ENCODE assay signal across 20 cellular contexts in genomic region chr1:94549706-94550105, GRCh38. TPM values are rescaled to one million over a fixed set of nuclear protein-coding genes. Genes with fewer than 3 reads are reported as not detected.
DNase-seq lines count a peak whose midpoint lies in the region; FAIRE-seq and TF ChIP-seq lines count a peak whose summit lies in the region.
"Had no signal": no experiment of that assay in that cellular context is flagged by ENCODE, and none has a peak within 500 bp of the region (broad histone marks: within the 10 kb centered on the region; RNA-seq: fewer than 3 reads in every experiment).

No MANE protein-coding gene starts in this region.

- H3K4ac ChIP-seq in trophoblast cell (ENCODE audit: low read depth, low read length), result no peak overlapping the region

- H3K27ac Mint-ChIP-seq in Caco-2 (ENCODE audit: unreplicated experiment), result peak overlapping the region; percentile 70
- H3K27ac Mint-ChIP-seq: CD4-positive, alpha-beta T cell had no signal

- no peak overlapping the region for H3K4me3 Mint-ChIP-seq in Caco-2 (ENCODE audit: unreplicated experiment)
- H3K4me3 Mint-ChIP-seq: CD4-positive, alpha-beta T cell had no signal

- H3K4me1 ChIP-seq in Caco-2 (peaks cover 44% of the 10 kb centered on the region), trophoblast cell (ENCODE audit: control insufficient read depth in 1 of 2, insufficient read depth in 2 of 2, low read length in 2 of 2) (peaks cover 24 to 25% of the 10 kb centered on the region in 2 experiments)

- CTCF ChIA-PET in Caco-2 (lab: Charles Lee), result no interaction called here

- H3K27me3 ChIP-seq in Caco-2 (replicated peaks; ENCODE audit: control insufficient read depth, insufficient read depth, low read length), result no peaks in the 10 kb centered on the region
- H3K27me3 ChIP-seq in bronchial epithelial cell (ENCODE audit: control insufficient read depth, insufficient read depth, low read length), result no peaks in the 10 kb centered on the region
- no peaks in the 10 kb centered on the region for H3K27me3 ChIP-seq in trophoblast cell (ENCODE audit: insufficient read depth, low read length)

- H2BK5ac ChIP-seq in trophoblast cell (ENCODE audit: low read depth, low read length, poor library complexity), result no peak overlapping the region

- H2BK12ac ChIP-seq in trophoblast cell (ENCODE audit: low read length), result peak overlapping the region; percentile 91

- H4K12ac ChIP-seq in trophoblast cell (ENCODE audit: low read depth, low read length), result no peak overlapping the region

- peak overlapping the region; percentile 11 for H3K14ac ChIP-seq in trophoblast cell (ENCODE audit: low read length)

- H4K8ac ChIP-seq in trophoblast cell (ENCODE audit: low read depth, low read length), result peak overlapping the region; percentile 29

- no peaks in the 10 kb centered on the region for H3K36me3 Mint-ChIP-seq in Caco-2 (ENCODE audit: insufficient read depth, unreplicated experiment)

- H3K36me3 ChIP-seq in Caco-2 (ENCODE audit: control insufficient read depth, insufficient read depth, low read length), result no peaks in the 10 kb centered on the region
- H3K36me3 ChIP-seq in bronchial epithelial cell (ENCODE audit: control insufficient read depth, insufficient read depth, low read length), result no peaks in the 10 kb centered on the region
- no peaks in the 10 kb centered on the region for H3K36me3 ChIP-seq in trophoblast cell (ENCODE audit: control insufficient read depth in 1 of 2, insufficient read depth in 2 of 2, low read length in 2 of 2)
- H3K36me3 ChIP-seq: HAP-1 had no signal

- peak overlapping the region; percentile 53 for H2BK120ac ChIP-seq in trophoblast cell (ENCODE audit: insufficient read depth, low read length, poor library complexity)

- H3K9me3 Mint-ChIP-seq in Caco-2 (ENCODE audit: unreplicated experiment), result no peaks in the 10 kb centered on the region
- H3K9me3 Mint-ChIP-seq: CD4-positive, alpha-beta T cell had no signal

- H3K27me3 Mint-ChIP-seq in Caco-2 (ENCODE audit: insufficient read depth, unreplicated experiment), result no peaks in the 10 kb centered on the region

- DNase-seq in Caco-2 (no peak), bronchial epithelial cell (ENCODE audit: low read depth) (peak; percentile 96), trophoblast cell (no peak), GM19239 (ENCODE audit: insufficient read length, low spot score) (no peak), DMS153 treated with DMSO at 0.1 percent for 48 hours (lab: John Stamatoyannopoulos, UW; ENCODE audit: unreplicated experiment) (no peak), AML-193 (lab: John Stamatoyannopoulos, UW) (no peak), occipital lobe (lab: John Stamatoyannopoulos, UW) (no peak)
- DNase-seq: CD4-positive, alpha-beta T cell; DMS153; GF-D8; GM23248; KBM-7; MV-4-11; NCI-H1694 treated with DMSO at 0.1 percent for 48 hours; NCI-H510A; NCI-H748 treated with DMSO at 0.1 percent for 48 hours; NK-92 treated with Interleukin-12 subunit alpha and Interleukin-12 subunit beta, amount 100 ng/mL, for 24 hours had no signal

- H2AFZ ChIP-seq in trophoblast cell (ENCODE audit: insufficient read depth, low read length, poor library complexity), result no peak overlapping the region
- H2AFZ ChIP-seq: GM23248 had no signal

- WGBS in trophoblast cell (ENCODE audit: extremely low coverage, insufficient coverage, insufficient read length), result no CpG with 5 or more reads among the region's 5 CpGs

- no peak overlapping the region for H3K4me2 ChIP-seq in trophoblast cell (ENCODE audit: low read length)

- H3K79me1 ChIP-seq in trophoblast cell (ENCODE audit: low read length), result peaks cover 23% of the 10 kb centered on the region

- H3K23ac ChIP-seq in trophoblast cell (ENCODE audit: low read length), result no peak overlapping the region

- peak overlapping the region; percentile 68 for H4K91ac ChIP-seq in trophoblast cell (ENCODE audit: low read depth, low read length)

- intact Hi-C loops in Caco-2 (cut with micrococcal nuclease; ENCODE audit: unreplicated experiment), result no loop called here

- H2AK5ac ChIP-seq in trophoblast cell (ENCODE audit: low read length), result peak overlapping the region; percentile 80

- H3K4me3 ChIP-seq in Caco-2 (ENCODE audit: low read depth, low read length) (no peak overlapping the region), bronchial epithelial cell (ENCODE audit: low read depth, low read length) (no peak overlapping the region), trophoblast cell (ENCODE audit: low read depth, low read length) (no peak overlapping the region)
- H3K4me3 ChIP-seq: GM23248, HAP-1 had no signal

- POLR2A ChIA-PET in Caco-2 (lab: Charles Lee), result no interaction called here

- H3K9ac ChIP-seq in trophoblast cell (ENCODE audit: low read length), result no peak overlapping the region
- H3K9ac ChIP-seq: GM23248 had no signal

- H3K27ac ChIP-seq in trophoblast cell (ENCODE audit: low read depth, low read length), result no peak overlapping the region
- H3K27ac ChIP-seq: GM23248 had no signal

- no peaks in the 10 kb centered on the region for H3K9me3 ChIP-seq in Caco-2
- peaks cover 3% of the 10 kb centered on the region for H3K9me3 ChIP-seq in trophoblast cell (ENCODE audit: insufficient read depth, low read depth, low read length)
- H3K9me3 ChIP-seq: HAP-1 had no signal

- no peak overlapping the region for H3K18ac ChIP-seq in trophoblast cell (ENCODE audit: low read length)

- no TSS peak for BruUV-seq in Caco-2 (replicated peaks; lab: Mats Ljungman, UMichigan)

- no peak for TF ChIP-seq CTCF in Caco-2 (IDR thresholded peaks at IDR 0.05; ENCODE audit: insufficient read depth in 1 of 2, low read depth in 1 of 2, low read length in 1 of 2, severe bottlenecking in 1 of 2, unreplicated experiment in 1 of 2)
- TF ChIP-seq CTCF in bronchial epithelial cell (IDR thresholded peaks at IDR 0.05; ENCODE audit: insufficient read depth, low read length, severe bottlenecking), result no peak

- H3K4me1 Mint-ChIP-seq in Caco-2 (ENCODE audit: low read depth, unreplicated experiment), result peaks cover 15% of the 10 kb centered on the region

- FAIRE-seq in bronchial epithelial cell (lab: Jason Lieb, UNC), result no peak
- FAIRE-seq in islet of Langerhans (lab: Jason Lieb, UNC), result peak; percentile 24
- FAIRE-seq in GM19239 (lab: Jason Lieb, UNC), result no peak
- FAIRE-seq: RCC 7860 had no signal

- no peaks in the 10 kb centered on the region for H3K79me2 ChIP-seq in trophoblast cell (ENCODE audit: control insufficient read depth, insufficient read depth, low read length, poor library complexity)

RNA-seq across cellular contexts. Expression of gene F3, which starts 8.1 kb away (rescaled TPM):
- total RNA-seq in Caco-2 (2022) (21.7 and 28.5 TPM in 2 replicates), bronchial epithelial cell (326 and 618 TPM in 2 replicates), occipital lobe (25.6 TPM)
- polyA plus RNA-seq in trophoblast cell (2013), result 43.0 and 43.9 TPM in 2 replicates
- total RNA-seq: CD4-positive, alpha-beta T cell had no signal

Comparison
In these comparisons a context has a peak if more than half of its experiments do, and no peak if none do; other contexts are left out.
1. RNA of gene F3, which starts 8.1 kb away (total RNA-seq): 326 to 618 TPM in bronchial epithelial cell; 21.7 to 28.5 TPM in Caco-2 and 25.6 TPM in occipital lobe (single experiment); every median in the first group is over 10 times any median in the second.